ENCODE assay signal across 7 cellular contexts in the genomic region with DNA sequence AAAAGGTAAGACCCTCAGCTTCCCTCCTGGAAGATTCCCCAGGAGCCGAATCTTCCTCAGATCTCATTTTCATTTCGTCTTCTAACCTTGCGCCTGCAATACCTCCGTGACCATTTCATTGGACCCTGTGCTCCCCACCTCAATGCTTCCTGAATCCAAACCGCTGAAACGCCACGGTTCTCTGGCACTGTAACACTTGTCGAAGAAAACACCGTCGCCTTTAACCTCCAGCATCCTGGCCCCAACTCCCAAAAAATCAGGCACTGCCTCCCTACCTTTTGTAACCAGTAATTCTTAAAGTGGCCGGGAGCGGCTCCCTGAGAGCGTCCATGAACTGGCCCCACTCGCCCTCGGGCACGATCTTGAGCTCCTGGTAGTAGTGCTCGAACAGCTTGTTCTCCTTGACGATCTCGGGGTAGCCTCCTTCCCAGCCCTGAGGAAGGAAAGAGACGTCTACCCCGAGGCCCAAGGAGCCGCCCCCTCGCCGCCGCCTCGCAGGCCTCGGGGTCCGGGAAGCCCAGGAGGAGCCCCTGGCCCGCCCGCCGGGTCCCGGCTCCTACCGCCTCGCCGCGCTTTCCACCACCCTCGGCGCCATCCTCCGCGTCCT. TPM values are rescaled to one million over a fixed set of nuclear protein-coding genes. Genes with fewer than 3 reads are reported as not detected.
DNase-seq lines count a peak whose midpoint lies in the region; ATAC-seq and TF ChIP-seq lines count a peak whose summit lies in the region.

No MANE protein-coding gene starts in this region.

- peaks cover 3% of the 10 kb centered on the region for H3K9me3 ChIP-seq in right cardiac atrium (ENCODE audit: control insufficient read depth, low read length)

- 0 out of 2 replicates have a peak, but pooled peaks have one; percentile 7 for TF ChIP-seq CTCF in GM12875 (IDR thresholded peaks at IDR 0.05; ENCODE audit: borderline replicate concordance, insufficient read depth, low read depth, low read length)

- WGBS in right cardiac atrium = under 1% methylated on average over 40 of the region's 40 CpGs

- peaks cover 22 to 42% of the 10 kb centered on the region in 2 donors for H3K36me3 Mint-ChIP-seq in activated naive CD4-positive, alpha-beta T cell treated with anti-CD3 and anti-CD28 coated beads, Interleukin-2, amount 50 U/mL, for 72 hours

- H3K27ac ChIP-seq in right cardiac atrium (ENCODE audit: low read length) = peak overlapping the region; percentile 83

- H3K27me3 ChIP-seq in right cardiac atrium (ENCODE audit: control insufficient read depth, insufficient read depth) = no peaks in the 10 kb centered on the region

- peak; percentile 18 for DNase-seq in HuH-7.5 (ENCODE audit: low spot score)
- DNase-seq in activated naive CD4-positive, alpha-beta T cell treated with anti-CD3 and anti-CD28 coated beads, Interleukin-2, amount 50 U/mL, for 72 hours (ENCODE audit: low spot score in 2 of 2) = no peak
- no peak for DNase-seq in right cardiac atrium
- no peak for DNase-seq in skeletal muscle cell (ENCODE audit: low read depth)
- no peak for DNase-seq in T1000 (lab: John Stamatoyannopoulos, UW)

- intact Hi-C loops in right cardiac atrium (cut with DNase I) = loop anchor here in 3 of 4 donors (5.0 to 10.0 kb wide), 4 partner anchors 72 to 115 kb away; no protein-coding TSS in a partner anchor

- peak overlapping the region; percentile 90 to 93 for H3K27ac Mint-ChIP-seq in activated naive CD4-positive, alpha-beta T cell treated with anti-CD3 and anti-CD28 coated beads, Interleukin-2, amount 50 U/mL, for 72 hours

- H3K4me3 ChIP-seq in GM12875 (ENCODE audit: low read depth, low read length) (peak overlapping the region; percentile 81), right cardiac atrium (ENCODE audit: low read length) (peak overlapping the region; percentile 62), skeletal muscle cell (ENCODE audit: low read depth, low read length) (peak overlapping the region; percentile 82)

- peaks cover 1% of the 10 kb centered on the region for H3K4me1 ChIP-seq in right cardiac atrium (ENCODE audit: control insufficient read depth, insufficient read depth, low read length)

- no peaks in the 10 kb centered on the region for H3K9me3 Mint-ChIP-seq in activated naive CD4-positive, alpha-beta T cell treated with anti-CD3 and anti-CD28 coated beads, Interleukin-2, amount 50 U/mL, for 72 hours

- ATAC-seq in GM21619 (IDR thresholded peaks at IDR 0.05; ENCODE audit: unreplicated experiment) (peak; percentile 29), right cardiac atrium (peak in 1 of 2 donors; percentile 65)
- ATAC-seq in activated naive CD4-positive, alpha-beta T cell treated with anti-CD3 and anti-CD28 coated beads, Interleukin-2, amount 50 U/mL, for 72 hours = peak in 1 of 2 donors; percentile 3

RNA-seq across cellular contexts. Expression of gene NSUN2, which starts 0.4 kb away (rescaled TPM):
- 10 to 100 TPM; 50.6 to 94.0 TPM for total RNA-seq in activated naive CD4-positive, alpha-beta T cell treated with anti-CD3 and anti-CD28 coated beads, Interleukin-2, amount 50 U/mL, for 72 hours
- total RNA-seq in right cardiac atrium = 10 to 100 TPM; 26.2 to 31.2 (median 27.2) TPM
- 23.7 TPM for polyA plus RNA-seq in right cardiac atrium

RNA-seq across cellular contexts. Expression of gene SRD5A1, which starts 0.8 kb away (rescaled TPM):
- total RNA-seq in activated naive CD4-positive, alpha-beta T cell treated with anti-CD3 and anti-CD28 coated beads, Interleukin-2, amount 50 U/mL, for 72 hours = 1 to 10 TPM; 7.3 to 8.4 TPM
- 1 to 10 TPM; 2.8 to 3.0 (median 2.9) TPM for total RNA-seq in right cardiac atrium
- 1.4 TPM for polyA plus RNA-seq in right cardiac atrium
